8 cellular contexts compared by ENCODE assay signal in the genomic region with DNA sequence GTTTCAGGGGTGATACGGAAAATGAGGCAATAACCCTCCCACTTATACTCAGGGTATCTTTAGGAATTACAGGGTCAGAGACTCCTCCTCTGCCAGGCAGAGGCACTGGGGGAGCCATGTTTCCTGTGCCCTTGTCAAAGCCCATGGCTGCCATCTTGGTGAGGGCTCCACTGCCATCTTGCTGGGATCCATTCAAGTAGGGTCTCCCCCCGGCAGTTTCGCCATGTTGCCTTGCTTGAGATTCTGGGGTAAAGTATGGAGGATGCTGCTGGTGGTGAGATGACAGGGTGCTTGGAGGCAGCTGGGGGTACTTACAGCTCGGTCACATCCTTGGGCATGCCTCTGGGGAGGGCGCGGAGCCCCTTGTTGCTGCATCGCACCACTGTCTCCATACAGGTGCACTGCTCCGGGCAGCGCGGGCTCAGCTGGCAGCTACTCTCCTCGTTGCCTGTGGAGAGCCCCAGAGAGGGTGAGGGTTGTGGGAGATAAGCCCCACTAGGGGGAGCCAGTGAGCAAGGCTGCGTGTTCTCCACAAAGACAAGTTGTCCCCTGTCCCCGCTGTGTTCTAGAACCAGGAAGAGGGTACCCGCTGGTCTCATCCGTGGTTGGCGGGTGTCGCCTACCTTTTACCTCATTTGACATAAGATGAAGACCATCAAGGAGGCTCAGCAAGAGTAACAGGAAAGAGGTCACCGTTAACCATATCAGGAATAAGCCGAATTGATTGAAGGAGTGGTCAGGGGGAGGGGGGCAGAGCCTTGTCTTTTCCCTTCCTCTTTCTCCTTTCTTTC.
DNase-seq lines count a peak whose midpoint lies in the region; ATAC-seq, FAIRE-seq and TF ChIP-seq lines count a peak whose summit lies in the region.

No MANE protein-coding gene starts in this region.

- no TSS peak for BruUV-seq in endothelial cell of umbilical vein (replicated peaks; lab: Mats Ljungman, UMichigan)

- H3K27ac Mint-ChIP-seq in neural progenitor cell = no peak overlapping the region

- H3K4me1 Mint-ChIP-seq in neural progenitor cell = peaks cover 3% of the 10 kb centered on the region

- TF ChIP-seq CTCF in C4-2B (conservative IDR thresholded peaks at IDR 0.05) = peak; percentile 91
- peak; percentile 34 to 48 for TF ChIP-seq CTCF in endothelial cell of umbilical vein (IDR thresholded peaks at IDR 0.05; ENCODE audit: extremely low read depth in 1 of 2, insufficient read depth in 1 of 2, low read depth in 1 of 2, low read length in 2 of 2)
- TF ChIP-seq CTCF in neural progenitor cell (IDR thresholded peaks at IDR 0.05) = peak; percentile 87

- H3K9ac ChIP-seq in endothelial cell of umbilical vein (replicated peaks; ENCODE audit: extremely low read depth, insufficient read depth, low read length) (no peak overlapping the region), neural progenitor cell (no peak overlapping the region)

- peaks cover 15% of the 10 kb centered on the region for H3K9me3 Mint-ChIP-seq in neural progenitor cell

- CTCF ChIA-PET in endothelial cell of umbilical vein (lab: Charles Lee) = interaction anchor here (0.8 to 1.2 kb wide), 3 partner anchors 9 to 54 kb away, joined by 3 read pairs; no protein-coding TSS in a partner anchor

- H3K4me3 ChIP-seq in endothelial cell of umbilical vein (replicated peaks in 1 of 3; ENCODE audit: insufficient read depth in 1 of 3, low read depth in 1 of 3, low read length in 3 of 3) (no peak overlapping the region), neural progenitor cell (no peak overlapping the region)

- H3K9me3 ChIP-seq in endothelial cell of umbilical vein (replicated peaks; ENCODE audit: control insufficient read depth, insufficient read depth, low read length) (no peaks in the 10 kb centered on the region), neural progenitor cell (ENCODE audit: low read depth) (no peaks in the 10 kb centered on the region)

- FAIRE-seq in endothelial cell of umbilical vein (lab: Jason Lieb, UNC) = no peak

- H3K36me3 Mint-ChIP-seq in neural progenitor cell = peaks cover 12% of the 10 kb centered on the region

- H3K79me2 ChIP-seq in endothelial cell of umbilical vein (ENCODE audit: control insufficient read depth, insufficient read depth, low read length) (no peaks in the 10 kb centered on the region), neural progenitor cell (ENCODE audit: low read depth) (no peaks in the 10 kb centered on the region)

- ATAC-seq in GM19395 (IDR thresholded peaks at IDR 0.05; ENCODE audit: unreplicated experiment) = peak; percentile 66

- TF ChIP-seq POLR2A in endothelial cell of umbilical vein (IDR thresholded peaks at IDR 0.05; ENCODE audit: low read depth, low read length) = no peak

- H4K20me1 ChIP-seq in endothelial cell of umbilical vein (replicated peaks; ENCODE audit: control insufficient read depth, extremely low read depth, insufficient read depth, low read length) (no peaks in the 10 kb centered on the region), neural progenitor cell (ENCODE audit: low read depth) (no peaks in the 10 kb centered on the region)

- H3F3A ChIP-seq in neural progenitor cell (ENCODE audit: low read depth) = no peaks in the 10 kb centered on the region

- H3K27me3 ChIP-seq in endothelial cell of umbilical vein (ENCODE audit: control insufficient read depth in 2 of 2, insufficient read depth in 2 of 2, low read length in 2 of 2) (no peaks in the 10 kb centered on the region), neural progenitor cell (peaks cover 13% of the 10 kb centered on the region)

- H3K9me1 ChIP-seq in endothelial cell of umbilical vein (replicated peaks; ENCODE audit: control insufficient read depth, extremely low read depth, insufficient read depth, low read length) = no peaks in the 10 kb centered on the region

- H3K27me3 Mint-ChIP-seq in neural progenitor cell (ENCODE audit: insufficient read depth, low read depth) = peaks cover 10% of the 10 kb centered on the region

- H3K27ac ChIP-seq in C4-2B = no peak overlapping the region
- no peak overlapping the region for H3K27ac ChIP-seq in endothelial cell of umbilical vein (ENCODE audit: insufficient read depth, low read depth, low read length)
- no peak overlapping the region for H3K27ac ChIP-seq in neural progenitor cell

- DNase-seq in KBM-7 = peak; percentile 42
- DNase-seq in SW480 (ENCODE audit: low spot score) = peak; percentile 16
- DNase-seq in endothelial cell of umbilical vein (ENCODE audit: low read depth, low spot score) = no peak
- DNase-seq in neural progenitor cell (ENCODE audit: low spot score) = peak; percentile 83
- DNase-seq in glomerular visceral epithelial cell (ENCODE audit: extremely low spot score) = no peak
- DNase-seq in NCI-H2227 treated with DMSO at 0.1 percent for 48 hours (lab: John Stamatoyannopoulos, UW) = no peak

- H3K36me3 ChIP-seq in endothelial cell of umbilical vein (ENCODE audit: control insufficient read depth in 2 of 2, extremely low read depth in 1 of 2, insufficient read depth in 2 of 2, low read length in 2 of 2) = no peaks in the 10 kb centered on the region
- no peaks in the 10 kb centered on the region for H3K36me3 ChIP-seq in neural progenitor cell

- intact Hi-C loops in endothelial cell of umbilical vein (cut with micrococcal nuclease) = loop anchor here (2.0 kb wide), 1 partner anchor 69 kb away; no protein-coding TSS in a partner anchor

- H3K4me2 ChIP-seq in endothelial cell of umbilical vein (ENCODE audit: insufficient read depth, low read length) = no peak overlapping the region
- no peak overlapping the region for H3K4me2 ChIP-seq in neural progenitor cell

- no peak overlapping the region for H3K4me3 Mint-ChIP-seq in neural progenitor cell

- in situ Hi-C loops in KBM-7 (cut with MboI; ENCODE audit: low pct_unique_long_range_greater_than_20kb, low sequenced_read_pairs) = no loop called here

- POLR2A ChIA-PET in endothelial cell of umbilical vein (lab: Charles Lee) = no interaction called here

- H2AFZ ChIP-seq in endothelial cell of umbilical vein (ENCODE audit: low read depth, low read length) = no peak overlapping the region
- H2AFZ ChIP-seq in neural progenitor cell (replicated peaks) = no peak overlapping the region

- no peaks in the 10 kb centered on the region for H3K4me1 ChIP-seq in endothelial cell of umbilical vein (ENCODE audit: control insufficient read depth, extremely low read depth, insufficient read depth, low read length)
- no peaks in the 10 kb centered on the region for H3K4me1 ChIP-seq in neural progenitor cell

- dilution Hi-C loops in endothelial cell of umbilical vein (cut with MboI; ENCODE audit: extremely low pct_ligation_motif_present, low sequenced_read_pairs) = no loop called here

TF ChIP-seq in endothelial cell of umbilical vein, 7 proteins besides CTCF, POLR2A, EP300 and RAD21:
- TF ChIP-seq POLR2AphosphoS5 (IDR thresholded peaks at IDR 0.05; ENCODE audit: insufficient read depth, low read depth, low read length) (no peak), EZH2 (IDR thresholded peaks at IDR 0.05; ENCODE audit: borderline replicate concordance, low read depth, low read length, severe bottlenecking) (no peak), MAX (IDR thresholded peaks at IDR 0.05; ENCODE audit: insufficient read depth, insufficient read length) (no peak), GATA2 (IDR thresholded peaks at IDR 0.05; ENCODE audit: insufficient read depth, insufficient read length, low read depth, low read length) (no peak), JUN (IDR thresholded peaks at IDR 0.05; ENCODE audit: borderline replicate concordance, insufficient read depth, insufficient read length, low read depth) (no peak), MYC (IDR thresholded peaks at IDR 0.05; ENCODE audit: low read depth, low read length) (no peak), FOS (IDR thresholded peaks at IDR 0.05; ENCODE audit: borderline replicate concordance, insufficient read depth, low read length) (no peak)

Comparison
In these comparisons a context has a peak if more than half of its experiments do, and no peak if none do; other contexts are left out.
1. CTCF ChIP-seq: peak in every context shown above with its lines; median percentile 91 in C4-2B; 87 in neural progenitor cell; 41 in endothelial cell of umbilical vein.
2. DNase-seq: peak in KBM-7 (single experiment), SW480 (single experiment) and neural progenitor cell (single experiment); none in endothelial cell of umbilical vein (single experiment), glomerular visceral epithelial cell (single experiment) and NCI-H2227 treated with DMSO at 0.1 percent for 48 hours (single experiment).